In the genomic region with DNA sequence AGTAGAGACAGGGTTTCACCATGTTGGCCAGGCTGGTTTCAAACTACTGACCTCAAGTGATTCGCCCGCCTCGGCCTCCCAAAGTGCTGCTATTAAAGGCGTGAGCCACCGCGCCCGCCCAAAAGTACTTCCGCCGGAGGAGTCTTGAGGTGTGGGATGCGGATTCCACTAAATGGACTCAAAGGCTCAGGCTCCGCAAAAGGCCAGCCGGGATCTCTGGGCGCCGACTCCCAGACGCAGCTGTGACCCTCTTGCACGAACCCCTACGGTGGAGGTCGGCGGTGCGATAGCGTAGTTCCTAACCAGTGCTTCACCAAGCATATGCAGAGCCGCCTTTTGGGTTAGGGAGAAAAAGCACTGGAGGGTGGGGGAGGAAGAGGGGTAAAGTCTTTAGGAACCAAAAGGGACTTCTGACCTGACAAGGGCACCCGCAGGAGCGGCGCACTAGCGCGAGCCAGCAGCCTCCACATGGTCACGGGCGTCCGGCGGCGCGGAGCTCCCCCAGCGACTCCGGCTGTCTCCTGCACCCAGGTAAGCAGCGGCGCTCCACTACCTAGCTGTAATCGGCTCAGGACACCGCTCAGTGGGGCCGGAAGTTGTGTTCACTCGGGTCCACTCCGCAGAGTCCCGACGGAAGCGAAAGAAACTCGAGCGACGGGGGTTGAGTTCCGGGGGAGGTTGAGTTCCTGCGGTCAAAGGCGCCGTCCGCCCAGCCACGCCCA, we compare ENCODE assay signal across 1 cellular context.
TF ChIP-seq lines count a peak whose summit lies in the region.

A gene (minus strand): TSS at position 590 of the 722 bp plus-strand sequence. CDS start 120 bp downstream, at position 470.

TF ChIP-seq in HepG2, 621 proteins besides CTCF, POLR2A, EP300 and RAD21 (continued from another document and continues in another):
- TF ChIP-seq, protein P1, sequence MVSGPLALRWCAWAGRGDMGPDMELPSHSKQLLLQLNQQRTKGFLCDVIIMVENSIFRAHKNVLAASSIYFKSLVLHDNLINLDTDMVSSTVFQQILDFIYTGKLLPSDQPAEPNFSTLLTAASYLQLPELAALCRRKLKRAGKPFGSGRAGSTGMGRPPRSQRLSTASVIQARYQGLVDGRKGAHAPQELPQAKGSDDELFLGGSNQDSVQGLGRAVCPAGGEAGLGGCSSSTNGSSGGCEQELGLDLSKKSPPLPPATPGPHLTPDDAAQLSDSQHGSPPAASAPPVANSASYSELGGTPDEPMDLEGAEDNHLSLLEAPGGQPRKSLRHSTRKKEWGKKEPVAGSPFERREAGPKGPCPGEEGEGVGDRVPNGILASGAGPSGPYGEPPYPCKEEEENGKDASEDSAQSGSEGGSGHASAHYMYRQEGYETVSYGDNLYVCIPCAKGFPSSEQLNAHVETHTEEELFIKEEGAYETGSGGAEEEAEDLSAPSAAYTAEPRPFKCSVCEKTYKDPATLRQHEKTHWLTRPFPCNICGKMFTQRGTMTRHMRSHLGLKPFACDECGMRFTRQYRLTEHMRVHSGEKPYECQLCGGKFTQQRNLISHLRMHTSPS (CRISPR knock-in tag; IDR thresholded peaks at IDR 0.05; ENCODE audit: low read depth), result 0 out of 2 replicates have a peak, but pooled peaks have one; percentile 48
- no peak for TF ChIP-seq BHLHE40 (IDR thresholded peaks at IDR 0.05; ENCODE audit: low read length)
- no peak for TF ChIP-seq ZNF282 (IDR thresholded peaks at IDR 0.05; ENCODE audit: partially characterized antibody)
- TF ChIP-seq, protein P2, sequence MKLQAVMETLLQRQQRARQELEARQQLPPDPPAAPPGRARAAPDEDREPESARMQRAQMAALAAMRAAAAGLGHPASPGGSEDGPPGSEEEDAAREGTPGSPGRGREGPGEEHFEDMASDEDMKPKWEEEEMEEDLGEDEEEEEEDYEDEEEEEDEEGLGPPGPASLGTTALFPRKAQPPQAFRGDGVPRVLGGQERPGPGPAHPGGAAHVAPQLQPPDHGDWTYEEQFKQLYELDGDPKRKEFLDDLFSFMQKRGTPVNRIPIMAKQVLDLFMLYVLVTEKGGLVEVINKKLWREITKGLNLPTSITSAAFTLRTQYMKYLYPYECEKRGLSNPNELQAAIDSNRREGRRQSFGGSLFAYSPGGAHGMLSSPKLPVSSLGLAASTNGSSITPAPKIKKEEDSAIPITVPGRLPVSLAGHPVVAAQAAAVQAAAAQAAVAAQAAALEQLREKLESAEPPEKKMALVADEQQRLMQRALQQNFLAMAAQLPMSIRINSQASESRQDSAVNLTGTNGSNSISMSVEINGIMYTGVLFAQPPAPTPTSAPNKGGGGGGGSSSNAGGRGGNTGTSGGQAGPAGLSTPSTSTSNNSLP (IDR thresholded peaks at IDR 0.05; ENCODE audit: low read depth, low read length), result no peak
- TF ChIP-seq, protein P3, sequence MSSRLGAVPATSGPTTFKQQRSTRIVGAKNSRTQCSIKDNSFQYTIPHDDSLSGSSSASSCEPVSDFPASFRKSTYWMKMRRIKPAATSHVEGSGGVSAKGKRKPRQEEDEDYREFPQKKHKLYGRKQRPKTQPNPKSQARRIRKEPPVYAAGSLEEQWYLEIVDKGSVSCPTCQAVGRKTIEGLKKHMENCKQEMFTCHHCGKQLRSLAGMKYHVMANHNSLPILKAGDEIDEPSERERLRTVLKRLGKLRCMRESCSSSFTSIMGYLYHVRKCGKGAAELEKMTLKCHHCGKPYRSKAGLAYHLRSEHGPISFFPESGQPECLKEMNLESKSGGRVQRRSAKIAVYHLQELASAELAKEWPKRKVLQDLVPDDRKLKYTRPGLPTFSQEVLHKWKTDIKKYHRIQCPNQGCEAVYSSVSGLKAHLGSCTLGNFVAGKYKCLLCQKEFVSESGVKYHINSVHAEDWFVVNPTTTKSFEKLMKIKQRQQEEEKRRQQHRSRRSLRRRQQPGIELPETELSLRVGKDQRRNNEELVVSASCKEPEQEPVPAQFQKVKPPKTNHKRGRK (CRISPR knock-in tag; IDR thresholded peaks at IDR 0.05), result no peak
- peak; percentile 74 for TF ChIP-seq ZNF614 (CRISPR knock-in tag; IDR thresholded peaks at IDR 0.05; ENCODE audit: borderline replicate concordance)
- TF ChIP-seq ZNF484 (CRISPR knock-in tag; IDR thresholded peaks at IDR 0.05; ENCODE audit: borderline replicate concordance, low read depth), result no peak
- no peak for TF ChIP-seq ZNF644 (CRISPR knock-in tag; IDR thresholded peaks at IDR 0.05; ENCODE audit: low read depth)
- no peak for TF ChIP-seq ZNF382 (CRISPR knock-in tag; IDR thresholded peaks at IDR 0.05; ENCODE audit: borderline replicate concordance)
- TF ChIP-seq NR2C2 (CRISPR knock-in tag; IDR thresholded peaks at IDR 0.05; ENCODE audit: borderline replicate concordance), result peak; percentile 77
- no peak for TF ChIP-seq ZNF343 (CRISPR knock-in tag; IDR thresholded peaks at IDR 0.05)
- peak; percentile 84 for TF ChIP-seq SRY (CRISPR knock-in tag; IDR thresholded peaks at IDR 0.05)
- no peak for TF ChIP-seq ZNF101 (CRISPR knock-in tag; IDR thresholded peaks at IDR 0.05; ENCODE audit: borderline replicate concordance, low read depth)
- TF ChIP-seq NFATC3 (CRISPR knock-in tag; IDR thresholded peaks at IDR 0.05), result peak; percentile 77; the same call in 1 of the 2 replicates
- TF ChIP-seq, protein P4, sequence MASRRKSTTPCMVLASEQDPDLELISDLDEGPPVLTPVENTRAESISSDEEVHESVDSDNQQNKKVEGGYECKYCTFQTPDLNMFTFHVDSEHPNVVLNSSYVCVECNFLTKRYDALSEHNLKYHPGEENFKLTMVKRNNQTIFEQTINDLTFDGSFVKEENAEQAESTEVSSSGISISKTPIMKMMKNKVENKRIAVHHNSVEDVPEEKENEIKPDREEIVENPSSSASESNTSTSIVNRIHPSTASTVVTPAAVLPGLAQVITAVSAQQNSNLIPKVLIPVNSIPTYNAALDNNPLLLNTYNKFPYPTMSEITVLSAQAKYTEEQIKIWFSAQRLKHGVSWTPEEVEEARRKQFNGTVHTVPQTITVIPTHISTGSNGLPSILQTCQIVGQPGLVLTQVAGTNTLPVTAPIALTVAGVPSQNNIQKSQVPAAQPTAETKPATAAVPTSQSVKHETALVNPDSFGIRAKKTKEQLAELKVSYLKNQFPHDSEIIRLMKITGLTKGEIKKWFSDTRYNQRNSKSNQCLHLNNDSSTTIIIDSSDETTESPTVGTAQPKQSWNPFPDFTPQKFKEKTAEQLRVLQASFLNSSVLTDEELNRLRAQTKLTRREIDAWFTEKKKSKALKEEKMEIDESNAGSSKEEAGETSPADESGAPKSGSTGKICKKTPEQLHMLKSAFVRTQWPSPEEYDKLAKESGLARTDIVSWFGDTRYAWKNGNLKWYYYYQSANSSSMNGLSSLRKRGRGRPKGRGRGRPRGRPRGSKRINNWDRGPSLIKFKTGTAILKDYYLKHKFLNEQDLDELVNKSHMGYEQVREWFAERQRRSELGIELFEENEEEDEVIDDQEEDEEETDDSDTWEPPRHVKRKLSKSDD (CRISPR knock-in tag; IDR thresholded peaks at IDR 0.05; ENCODE audit: low read depth), result 0 out of 2 replicates have a peak, but pooled peaks have one; percentile 30
- TF ChIP-seq, protein P5, sequence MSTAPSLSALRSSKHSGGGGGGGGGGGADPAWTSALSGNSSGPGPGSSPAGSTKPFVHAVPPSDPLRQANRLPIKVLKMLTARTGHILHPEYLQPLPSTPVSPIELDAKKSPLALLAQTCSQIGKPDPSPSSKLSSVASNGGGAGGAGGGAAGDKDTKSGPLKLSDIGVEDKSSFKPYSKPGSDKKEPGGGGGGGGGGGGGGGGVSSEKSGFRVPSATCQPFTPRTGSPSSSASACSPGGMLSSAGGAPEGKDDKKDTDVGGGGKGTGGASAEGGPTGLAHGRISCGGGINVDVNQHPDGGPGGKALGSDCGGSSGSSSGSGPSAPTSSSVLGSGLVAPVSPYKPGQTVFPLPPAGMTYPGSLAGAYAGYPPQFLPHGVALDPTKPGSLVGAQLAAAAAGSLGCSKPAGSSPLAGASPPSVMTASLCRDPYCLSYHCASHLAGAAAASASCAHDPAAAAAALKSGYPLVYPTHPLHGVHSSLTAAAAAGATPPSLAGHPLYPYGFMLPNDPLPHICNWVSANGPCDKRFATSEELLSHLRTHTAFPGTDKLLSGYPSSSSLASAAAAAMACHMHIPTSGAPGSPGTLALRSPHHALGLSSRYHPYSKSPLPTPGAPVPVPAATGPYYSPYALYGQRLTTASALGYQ (CRISPR knock-in tag; IDR thresholded peaks at IDR 0.05), result no peak; the same call in 1 of the 2 replicates
- TF ChIP-seq PPARG (CRISPR knock-in tag; conservative IDR thresholded peaks at IDR 0.05), result no peak; the same call in 1 of the 2 replicates
- TF ChIP-seq NR2F6 (IDR thresholded peaks at IDR 0.05), result no peak
- TF ChIP-seq NR2F6 (CRISPR knock-in tag; IDR thresholded peaks at IDR 0.05), result peak; percentile 48; the same call in 1 of the 2 replicates
- TF ChIP-seq, protein P6, sequence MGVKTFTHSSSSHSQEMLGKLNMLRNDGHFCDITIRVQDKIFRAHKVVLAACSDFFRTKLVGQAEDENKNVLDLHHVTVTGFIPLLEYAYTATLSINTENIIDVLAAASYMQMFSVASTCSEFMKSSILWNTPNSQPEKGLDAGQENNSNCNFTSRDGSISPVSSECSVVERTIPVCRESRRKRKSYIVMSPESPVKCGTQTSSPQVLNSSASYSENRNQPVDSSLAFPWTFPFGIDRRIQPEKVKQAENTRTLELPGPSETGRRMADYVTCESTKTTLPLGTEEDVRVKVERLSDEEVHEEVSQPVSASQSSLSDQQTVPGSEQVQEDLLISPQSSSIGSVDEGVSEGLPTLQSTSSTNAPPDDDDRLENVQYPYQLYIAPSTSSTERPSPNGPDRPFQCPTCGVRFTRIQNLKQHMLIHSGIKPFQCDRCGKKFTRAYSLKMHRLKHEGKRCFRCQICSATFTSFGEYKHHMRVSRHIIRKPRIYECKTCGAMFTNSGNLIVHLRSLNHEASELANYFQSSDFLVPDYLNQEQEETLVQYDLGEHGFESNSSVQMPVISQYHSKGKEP (CRISPR knock-in tag; IDR thresholded peaks at IDR 0.05), result no peak
- peak; percentile 83 for TF ChIP-seq AGO2 (optimal IDR thresholded peaks at IDR 0.05; ENCODE audit: low read depth, low read length)
- TF ChIP-seq ETV6 (CRISPR knock-in tag; conservative IDR thresholded peaks at IDR 0.05), result no peak; the same call in 1 of the 2 replicates
- TF ChIP-seq SNAI1 (CRISPR knock-in tag; IDR thresholded peaks at IDR 0.05; ENCODE audit: borderline replicate concordance), result no peak
- TF ChIP-seq SMYD3 (CRISPR knock-in tag; IDR thresholded peaks at IDR 0.05), result no peak
- no peak for TF ChIP-seq ISX (CRISPR knock-in tag; conservative IDR thresholded peaks at IDR 0.05)
- TF ChIP-seq, protein P7, sequence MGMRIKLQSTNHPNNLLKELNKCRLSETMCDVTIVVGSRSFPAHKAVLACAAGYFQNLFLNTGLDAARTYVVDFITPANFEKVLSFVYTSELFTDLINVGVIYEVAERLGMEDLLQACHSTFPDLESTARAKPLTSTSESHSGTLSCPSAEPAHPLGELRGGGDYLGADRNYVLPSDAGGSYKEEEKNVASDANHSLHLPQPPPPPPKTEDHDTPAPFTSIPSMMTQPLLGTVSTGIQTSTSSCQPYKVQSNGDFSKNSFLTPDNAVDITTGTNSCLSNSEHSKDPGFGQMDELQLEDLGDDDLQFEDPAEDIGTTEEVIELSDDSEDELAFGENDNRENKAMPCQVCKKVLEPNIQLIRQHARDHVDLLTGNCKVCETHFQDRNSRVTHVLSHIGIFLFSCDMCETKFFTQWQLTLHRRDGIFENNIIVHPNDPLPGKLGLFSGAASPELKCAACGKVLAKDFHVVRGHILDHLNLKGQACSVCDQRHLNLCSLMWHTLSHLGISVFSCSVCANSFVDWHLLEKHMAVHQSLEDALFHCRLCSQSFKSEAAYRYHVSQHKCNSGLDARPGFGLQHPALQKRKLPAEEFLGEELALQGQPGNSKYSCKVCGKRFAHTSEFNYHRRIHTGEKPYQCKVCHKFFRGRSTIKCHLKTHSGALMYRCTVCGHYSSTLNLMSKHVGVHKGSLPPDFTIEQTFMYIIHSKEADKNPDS (CRISPR knock-in tag; IDR thresholded peaks at IDR 0.05), result no peak
- no peak for TF ChIP-seq HNRNPH1 (optimal IDR thresholded peaks at IDR 0.05; ENCODE audit: low read depth, low read length)
- no peak for TF ChIP-seq ZNF326 (CRISPR knock-in tag; IDR thresholded peaks at IDR 0.05; ENCODE audit: borderline replicate concordance)
- TF ChIP-seq, protein P8, sequence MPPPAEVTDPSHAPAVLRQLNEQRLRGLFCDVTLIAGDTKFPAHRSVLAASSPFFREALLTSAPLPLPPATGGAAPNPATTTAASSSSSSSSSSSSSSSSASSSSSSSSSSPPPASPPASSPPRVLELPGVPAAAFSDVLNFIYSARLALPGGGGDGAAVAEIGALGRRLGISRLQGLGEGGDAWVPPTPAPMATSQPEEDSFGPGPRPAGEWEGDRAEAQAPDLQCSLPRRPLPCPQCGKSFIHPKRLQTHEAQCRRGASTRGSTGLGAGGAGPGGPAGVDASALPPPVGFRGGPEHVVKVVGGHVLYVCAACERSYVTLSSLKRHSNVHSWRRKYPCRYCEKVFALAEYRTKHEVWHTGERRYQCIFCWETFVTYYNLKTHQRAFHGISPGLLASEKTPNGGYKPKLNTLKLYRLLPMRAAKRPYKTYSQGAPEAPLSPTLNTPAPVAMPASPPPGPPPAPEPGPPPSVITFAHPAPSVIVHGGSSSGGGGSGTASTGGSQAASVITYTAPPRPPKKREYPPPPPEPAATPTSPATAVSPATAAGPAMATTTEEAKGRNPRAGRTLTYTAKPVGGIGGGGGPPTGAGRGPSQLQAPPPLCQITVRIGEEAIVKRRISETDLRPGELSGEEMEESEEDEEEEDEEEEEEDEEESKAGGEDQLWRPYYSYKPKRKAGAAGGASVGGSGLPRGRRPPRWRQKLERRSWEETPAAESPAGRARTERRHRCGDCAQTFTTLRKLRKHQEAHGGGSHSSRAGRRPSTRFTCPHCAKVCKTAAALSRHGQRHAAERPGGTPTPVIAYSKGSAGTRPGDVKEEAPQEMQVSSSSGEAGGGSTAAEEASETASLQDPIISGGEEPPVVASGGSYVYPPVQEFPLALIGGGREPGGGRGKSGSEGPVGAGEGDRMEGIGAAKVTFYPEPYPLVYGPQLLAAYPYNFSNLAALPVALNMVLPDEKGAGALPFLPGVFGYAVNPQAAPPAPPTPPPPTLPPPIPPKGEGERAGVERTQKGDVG (CRISPR knock-in tag; IDR thresholded peaks at IDR 0.05; ENCODE audit: borderline replicate concordance), result no peak; the same call in 1 of the 2 replicates
